In the genomic region with DNA sequence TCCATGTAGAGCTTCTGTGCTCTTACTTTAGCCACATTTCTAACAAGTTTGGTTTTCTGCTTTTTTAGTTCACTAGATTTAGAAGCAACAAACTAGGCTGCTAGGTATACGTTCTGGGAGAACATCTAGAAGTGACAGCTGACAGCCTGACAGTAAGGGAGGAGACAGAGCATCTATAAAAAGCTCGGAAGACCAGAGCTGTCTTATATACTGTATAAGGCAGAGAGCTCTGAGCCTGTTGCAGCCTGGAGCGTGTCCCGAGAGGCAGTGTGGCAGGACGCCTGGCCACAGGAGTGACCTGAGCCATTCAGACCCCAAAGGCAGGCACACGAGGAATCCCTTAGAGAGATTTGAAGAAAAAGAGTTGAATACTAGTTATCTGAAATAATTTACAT, we compare ENCODE assay signal across 24 cellular contexts. TPM values are rescaled to one million over a fixed set of nuclear protein-coding genes. Genes with fewer than 3 reads are reported as not detected.
DNase-seq lines count a peak whose midpoint lies in the region; ATAC-seq, FAIRE-seq and TF ChIP-seq lines count a peak whose summit lies in the region.
"Had no signal": no experiment of that assay in that cellular context is flagged by ENCODE, and none has a peak within 500 bp of the region (broad histone marks: within the 10 kb centered on the region; RNA-seq: fewer than 3 reads in every experiment).

No MANE protein-coding gene starts in this region.

- H3K27ac ChIP-seq in A549 = no peak overlapping the region
- peak overlapping the region; percentile 60 for H3K27ac ChIP-seq in RWPE1
- H3K27ac ChIP-seq in left ventricle myocardium inferior (replicated peaks) = peak overlapping the region; percentile 80
- H3K27ac ChIP-seq: parathyroid adenoma, skin epidermis had no signal

- no peak for TF ChIP-seq POLR2A in A549 (IDR thresholded peaks at IDR 0.05; ENCODE audit: low read length)

- no peaks in the 10 kb centered on the region for H3K9me3 ChIP-seq in A549
- H3K9me3 ChIP-seq in left ventricle myocardium inferior (replicated peaks) = no peaks in the 10 kb centered on the region
- H3K9me3 ChIP-seq: SK-N-SH had no signal

- CTCF ChIA-PET in A549 (lab: Yijun Ruan, JAX) = interaction anchor here (1.0 kb wide), 1 partner anchor 228 kb away, joined by 3 read pairs; no protein-coding TSS in a partner anchor
- CTCF ChIA-PET in RWPE1 (lab: Yijun Ruan, JAX) = no interaction called here

- WGBS in A549 (ENCODE audit: missing lambda C conversion rate) = 54% methylated on average over 6 of the region's 6 CpGs

- TF ChIP-seq RAD21 in A549 (conservative IDR thresholded peaks at IDR 0.05 in 1 of 2, IDR thresholded peaks at IDR 0.05 in 1 of 2) = no peak

- TF ChIP-seq CTCF in A549 (IDR thresholded peaks at IDR 0.05) (no peak), RWPE1 (conservative IDR thresholded peaks at IDR 0.05; ENCODE audit: low read depth) (no peak), left ventricle myocardium inferior (IDR thresholded peaks at IDR 0.05; ENCODE audit: borderline replicate concordance) (no peak), type B pancreatic cell (conservative IDR thresholded peaks at IDR 0.05) (no peak)

- peak; percentile 48 to 51; a peak in 5 of 6 replicates for ATAC-seq in A549
- ATAC-seq in HG03378 (IDR thresholded peaks at IDR 0.05; ENCODE audit: unreplicated experiment) = peak; percentile 45
- ATAC-seq in GM19397 (IDR thresholded peaks at IDR 0.05; ENCODE audit: unreplicated experiment) = no peak
- ATAC-seq in GM21786 (IDR thresholded peaks at IDR 0.05; ENCODE audit: unreplicated experiment) = no peak
- ATAC-seq: activated CD4-positive, CD25-positive, alpha-beta regulatory T cell treated with anti-CD3 and anti-CD28 coated beads, Interleukin-2, amount 50 U/mL, for 24 hours; naive thymus-derived CD8-positive, alpha-beta T cell had no signal

- POLR2A ChIA-PET in A549 (lab: Yijun Ruan, JAX) (no interaction called here), RWPE1 (lab: Yijun Ruan, JAX; ENCODE audit: low non-redundant PET) (no interaction called here)

- H3K9me3 Mint-ChIP-seq in type B pancreatic cell = peaks cover 7% of the 10 kb centered on the region
- H3K9me3 Mint-ChIP-seq: activated naive CD4-positive, alpha-beta T cell treated with anti-CD3 and anti-CD28 coated beads, Interleukin-2, amount 50 U/mL, for 24 hours had no signal

- H3K4me1 Mint-ChIP-seq in type B pancreatic cell (ENCODE audit: unreplicated experiment) = peaks cover 5% of the 10 kb centered on the region
- H3K4me1 Mint-ChIP-seq: CD4-positive, CD25-positive, alpha-beta regulatory T cell had no signal

- no peak overlapping the region for H3K4me3 Mint-ChIP-seq in type B pancreatic cell
- H3K4me3 Mint-ChIP-seq: activated naive CD4-positive, alpha-beta T cell treated with anti-CD3 and anti-CD28 coated beads, Interleukin-2, amount 50 U/mL, for 24 hours; CD4-positive, CD25-positive, alpha-beta regulatory T cell had no signal

- peak overlapping the region; percentile 67 for H3K4me2 ChIP-seq in A549
- H3K4me2 ChIP-seq: SK-N-SH had no signal

- H3K4me3 ChIP-seq in A549 = peak overlapping the region; percentile 23; the same call in 1 of the 3 replicates
- peak overlapping the region; percentile 17 for H3K4me3 ChIP-seq in left ventricle myocardium inferior
- H3K4me3 ChIP-seq: skin epidermis had no signal

- TF ChIP-seq EP300 in A549 (IDR thresholded peaks at IDR 0.05) = no peak

- peaks cover 8% of the 10 kb centered on the region for H3K36me3 Mint-ChIP-seq in type B pancreatic cell
- H3K36me3 Mint-ChIP-seq: activated naive CD4-positive, alpha-beta T cell treated with anti-CD3 and anti-CD28 coated beads, Interleukin-2, amount 50 U/mL, for 24 hours; CD4-positive, CD25-positive, alpha-beta regulatory T cell; naive thymus-derived CD8-positive, alpha-beta T cell had no signal

- H3K27me3 Mint-ChIP-seq in type B pancreatic cell = no peaks in the 10 kb centered on the region

- no peak for DNase-seq in A549 (ENCODE audit: low read depth in 1 of 2, low spot score in 1 of 2)
- no peak for DNase-seq in RWPE1 (ENCODE audit: low spot score)
- peak; percentile 47 for DNase-seq in left ventricle myocardium inferior
- no peak for DNase-seq in NCI-H2107 treated with DMSO at 0.1 percent for 48 hours (lab: John Stamatoyannopoulos, UW; ENCODE audit: unreplicated experiment)
- no peak for DNase-seq in type B pancreatic cell (ENCODE audit: extremely low spot score, unreplicated experiment)
- DNase-seq: CD4-positive, CD25-positive, alpha-beta regulatory T cell; DMS53; hypothalamus; kidney; NCI-H1092; NCI-H2081 treated with DMSO at 0.1 percent for 48 hours; NCI-H526 treated with DMSO at 0.1 percent for 48 hours; SK-N-SH; stimulated activated CD4-positive, alpha-beta T cell treated with anti-CD3 and anti-CD28 coated beads, Interleukin-4, amount 100 ng/mL, for 4 hours; T-helper 9 cell had no signal

- H3K27me3 ChIP-seq in left ventricle myocardium inferior (ENCODE audit: low read depth) = no peaks in the 10 kb centered on the region

- intact Hi-C loops in left ventricle myocardium inferior (cut with micrococcal nuclease) = no loop called here

- H3K4me1 ChIP-seq in A549 = no peaks in the 10 kb centered on the region
- peaks cover 20% of the 10 kb centered on the region for H3K4me1 ChIP-seq in left ventricle myocardium inferior
- H3K4me1 ChIP-seq: parathyroid adenoma had no signal

- no peak for FAIRE-seq in A549 (lab: Jason Lieb, UNC)
- FAIRE-seq: astrocyte, kidney had no signal

- no peak overlapping the region for H3K27ac Mint-ChIP-seq in type B pancreatic cell
- H3K27ac Mint-ChIP-seq: activated naive CD4-positive, alpha-beta T cell treated with anti-CD3 and anti-CD28 coated beads, Interleukin-2, amount 50 U/mL, for 24 hours; CD4-positive, CD25-positive, alpha-beta regulatory T cell; naive thymus-derived CD8-positive, alpha-beta T cell had no signal

- no peaks in the 10 kb centered on the region for H3K36me3 ChIP-seq in left ventricle myocardium inferior

TF ChIP-seq in A549, 52 proteins besides CTCF, POLR2A, EP300 and RAD21:
- no peak for TF ChIP-seq HMGXB4 (CRISPR knock-in tag; IDR thresholded peaks at IDR 0.05; ENCODE audit: borderline replicate concordance)
- TF ChIP-seq HOXB13 (CRISPR knock-in tag; IDR thresholded peaks at IDR 0.05; ENCODE audit: low read depth) = no peak
- no peak for TF ChIP-seq PHF8 (IDR thresholded peaks at IDR 0.05; ENCODE audit: borderline replicate concordance, low read depth)
- TF ChIP-seq ELK1 (IDR thresholded peaks at IDR 0.05; ENCODE audit: low read depth, low read length) = no peak
- no peak for TF ChIP-seq SREBF2 (IDR thresholded peaks at IDR 0.05)
- no peak for TF ChIP-seq SMC3 (IDR thresholded peaks at IDR 0.05)
- TF ChIP-seq CBX8 (IDR thresholded peaks at IDR 0.05) = no peak
- no peak for TF ChIP-seq CBX2 (IDR thresholded peaks at IDR 0.05; ENCODE audit: borderline replicate concordance, low read depth)
- TF ChIP-seq NPAS2 (CRISPR knock-in tag; IDR thresholded peaks at IDR 0.05; ENCODE audit: borderline replicate concordance) = no peak
- TF ChIP-seq KDM1A (IDR thresholded peaks at IDR 0.05; ENCODE audit: low read depth) = no peak
- TF ChIP-seq POLR2AphosphoS2 (conservative IDR thresholded peaks at IDR 0.05; ENCODE audit: low read length) = no peak
- TF ChIP-seq, protein P1, sequence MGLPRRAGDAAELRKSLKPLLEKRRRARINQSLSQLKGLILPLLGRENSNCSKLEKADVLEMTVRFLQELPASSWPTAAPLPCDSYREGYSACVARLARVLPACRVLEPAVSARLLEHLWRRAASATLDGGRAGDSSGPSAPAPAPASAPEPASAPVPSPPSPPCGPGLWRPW (IDR thresholded peaks at IDR 0.05) = no peak
- TF ChIP-seq, protein P2, sequence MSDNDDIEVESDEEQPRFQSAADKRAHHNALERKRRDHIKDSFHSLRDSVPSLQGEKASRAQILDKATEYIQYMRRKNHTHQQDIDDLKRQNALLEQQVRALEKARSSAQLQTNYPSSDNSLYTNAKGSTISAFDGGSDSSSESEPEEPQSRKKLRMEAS (IDR thresholded peaks at IDR 0.05) = no peak

RNA-seq across cellular contexts. Expression of gene PPP1R14C, which starts 24.6 kb away (rescaled TPM):
- polyA plus RNA-seq in A549 (2011; rRNA removed) (0.29 and 0.34 TPM in 2 replicates), A549 (2017; fragmentation: RNase III; extraction: RNeasy Plus Mini Kit Qiagen cat#74134 plus additional on column Dnase treatment) (0.31 to 0.46 TPM (median 0.43 TPM) in 3 replicates)
- polyA plus RNA-seq in A549 (2012; cell fraction: cytosol; rRNA removed) = 0.04 and 0.05 TPM in 2 replicates
- polyA plus RNA-seq in A549 (2012; cell fraction: nucleus; rRNA removed) = 0.05 TPM in 1 of 2 replicates, not detected in the other
- polyA minus RNA-seq in A549 (2011; rRNA and poly(A)+ RNA removed) = 0.29 TPM in 1 of 2 replicates, not detected in the other
- total RNA-seq in left ventricle myocardium inferior (116 TPM), type B pancreatic cell (ENCODE audit: low replicate concordance) (12.6 and 19.2 TPM in 2 replicates)
- total RNA-seq: CD4-positive, CD25-positive, alpha-beta regulatory T cell; naive thymus-derived CD8-positive, alpha-beta T cell had no signal
- polyA plus RNA-seq: CD4-positive, CD25-positive, alpha-beta regulatory T cell; SK-N-SH had no signal

Comparison
In these comparisons a context has a peak if more than half of its experiments do, and no peak if none do; other contexts are left out.
1. ATAC-seq: peak in A549 (2 of 2) and HG03378 (single experiment); none in GM19397 (single experiment) and GM21786 (single experiment).
2. H3K27ac ChIP-seq: peak in RWPE1 (single experiment) and left ventricle myocardium inferior (single experiment); none in A549 (0 of 2).